In genomic region chr10:49600046-49600445, GRCh38 we compare ENCODE assay signal across 33 cellular contexts. TPM values are rescaled to one million over a fixed set of nuclear protein-coding genes. Genes with fewer than 3 reads are reported as not detected.
"Had no signal": no experiment of that assay in that cellular context is flagged by ENCODE, and none has a peak within 500 bp of the region (broad histone marks: within the 10 kb centered on the region; RNA-seq: fewer than 3 reads in every experiment).

No MANE protein-coding gene starts in this region.

- FAIRE-seq: astrocyte, endothelial cell of umbilical vein had no signal

- ATAC-seq: activated CD8-positive, alpha-beta T cell treated with anti-CD3 and anti-CD28 coated beads for 36 hours; heart left ventricle; left lung; lower lobe of right lung; naive thymus-derived CD8-positive, alpha-beta T cell; right lobe of liver; stimulated activated effector memory CD8-positive, alpha-beta T cell treated with anti-CD3 and anti-CD28 coated beads, Interleukin-12 subunit alpha, Interleukin-12 subunit beta, amount 100 ng/mL, for 72 hours had no signal

- DNase-seq: activated B cell treated with CpG ODN at 0.5 μM for 24 hours; activated CD4-positive, alpha-beta T cell treated with anti-CD3 and anti-CD28 coated beads, Interleukin-2, amount 50 U/mL, for 1 hour; activated CD8-positive, alpha-beta T cell treated with anti-CD3 and anti-CD28 coated beads for 36 hours; activated gamma-delta T cell treated with Interleukin-2 at 50 U/mL for 16 hours; activated naive CD4-positive, alpha-beta T cell treated with anti-CD3 and anti-CD28 coated beads, Interleukin-2, amount 50 U/mL, for 16 hours; activated T-cell treated with anti-CD3 and anti-CD28 coated beads, Interleukin-2, amount 50 U/mL, for 1 hour; amniotic stem cell; brain microvascular endothelial cell; caudate nucleus; foreskin fibroblast; heart left ventricle; hypothalamus; immature natural killer cell; left lung; lower lobe of right lung; mesenchymal stem cell; naive thymus-derived CD8-positive, alpha-beta T cell; stimulated activated CD4-positive, alpha-beta T cell treated with anti-CD3 and anti-CD28 coated beads, Interleukin-4, amount 100 ng/mL, for 24 hours; T-helper 1 cell had no signal

RNA-seq across cellular contexts. Expression of gene SLC18A3, which starts 10.1 kb away (rescaled TPM):
- total RNA-seq: activated B cell treated with CpG ODN at 0.5 μM for 24 hours; activated CD8-positive, alpha-beta T cell treated with anti-CD3 and anti-CD28 coated beads for 36 hours; activated T-helper 1 cell treated with anti-CD3 and anti-CD28 coated beads, Interleukin-12 subunit alpha, Interleukin-12 subunit beta, Interleukin-2, Interleukin-4 antibody, amounts not matched to agents 30 ng/mL and 10 ng/mL and 1 ng/mL, durations not matched to agents 14 hours and 24 hours and 36 hours; chondrocyte; endothelial cell of umbilical vein; heart left ventricle; kidney epithelial cell; left lung; lower lobe of right lung; naive thymus-derived CD8-positive, alpha-beta T cell; osteoblast; progenitor cell of endocrine pancreas; right lobe of liver; skeletal muscle tissue; suprapubic skin; tibial nerve had no signal

RNA-seq across cellular contexts. Expression of gene CHAT, which starts 13.8 kb away (rescaled TPM):
- total RNA-seq: activated B cell treated with CpG ODN at 0.5 μM for 24 hours; activated CD8-positive, alpha-beta T cell treated with anti-CD3 and anti-CD28 coated beads for 36 hours; chondrocyte; endothelial cell of umbilical vein; heart left ventricle; kidney epithelial cell; left lung; lower lobe of right lung; naive thymus-derived CD8-positive, alpha-beta T cell; osteoblast; progenitor cell of endocrine pancreas; renal cortical epithelial cell; right lobe of liver; skeletal muscle tissue; suprapubic skin; tibial nerve; urinary bladder had no signal
